ENCODE assay signal across 13 cellular contexts in genomic region chr17:81935709-81936084, GRCh38. TPM values are rescaled to one million over a fixed set of nuclear protein-coding genes. Genes with fewer than 3 reads are reported as not detected.
DNase-seq lines count a peak whose midpoint lies in the region; ATAC-seq and TF ChIP-seq lines count a peak whose summit lies in the region.
"Had no signal": no experiment of that assay in that cellular context is flagged by ENCODE, and none has a peak within 500 bp of the region (broad histone marks: within the 10 kb centered on the region; RNA-seq: fewer than 3 reads in every experiment).

No MANE protein-coding gene starts in this region.

- DNase-seq in MCF 10A (ENCODE audit: unreplicated experiment) (no peak), breast epithelium (ENCODE audit: low spot score in 2 of 2) (no peak), RWPE2 (ENCODE audit: low spot score) (no peak), fibroblast of the aortic adventitia (ENCODE audit: low read depth) (no peak), KG1 (lab: John Stamatoyannopoulos, UW) (no peak)
- no peak for DNase-seq in stimulated activated naive B cell treated with anti-CD40 and anti-IgM and Interleukin-4, amounts not matched to agents 10 μg/mL and 1 μg/mL and 100 μg/mL, for 72 hours
- DNase-seq: DMS153, dorsolateral prefrontal cortex, hypothalamus, SIG-M5 had no signal

- no peak overlapping the region for H3K4me3 ChIP-seq in breast epithelium
- peak overlapping the region; percentile 54 for H3K4me3 ChIP-seq in RWPE2 (ENCODE audit: severe bottlenecking)
- peak overlapping the region; percentile 56 for H3K4me3 ChIP-seq in fibroblast of the aortic adventitia (ENCODE audit: low read depth, low read length)

- CTCF ChIA-PET in MCF 10A (lab: Yijun Ruan, JAX), result interaction anchor here (0.8 to 1.0 kb wide), 2 partner anchors 19 to 24 kb away, joined by 4 to 5 read pairs; no protein-coding TSS in a partner anchor

- TF ChIP-seq CTCF in MCF 10A (IDR thresholded peaks at IDR 0.05; ENCODE audit: unreplicated experiment) (no peak), breast epithelium (IDR thresholded peaks at IDR 0.05) (no peak), RWPE2 (IDR thresholded peaks at IDR 0.05; ENCODE audit: poor library complexity, severe bottlenecking) (no peak), fibroblast of the aortic adventitia (IDR thresholded peaks at IDR 0.05; ENCODE audit: insufficient read depth, low read length) (no peak)

- ATAC-seq in RWPE2 (ENCODE audit: low read depth), result no peak
- no peak for ATAC-seq in stimulated activated naive B cell treated with anti-CD40 and anti-IgM and Interleukin-4, amounts not matched to agents 10 μg/mL and 1 μg/mL and 100 μg/mL, for 72 hours (replicated peaks)
- ATAC-seq in HG03439 (IDR thresholded peaks at IDR 0.05; ENCODE audit: unreplicated experiment), result no peak
- ATAC-seq in HG03442 (IDR thresholded peaks at IDR 0.05; ENCODE audit: unreplicated experiment), result no peak

- POLR2A ChIA-PET in MCF 10A (lab: Yijun Ruan, JAX), result interaction anchor here (0.6 kb wide), 3 partner anchors 43 to 212 kb away, joined by 3 read pairs; no protein-coding TSS in a partner anchor

- H3K27ac ChIP-seq in breast epithelium (no peak overlapping the region), RWPE2 (ENCODE audit: poor library complexity, severe bottlenecking) (no peak overlapping the region)
- H3K27ac ChIP-seq: dorsolateral prefrontal cortex had no signal

- H3K9me3 ChIP-seq in breast epithelium, result no peaks in the 10 kb centered on the region
- H3K9me3 ChIP-seq in RWPE2 (ENCODE audit: severe bottlenecking), result no peaks in the 10 kb centered on the region

- BruUV-seq in MCF 10A (replicated peaks; lab: Mats Ljungman, UMichigan), result no TSS peak

- peaks cover 7% of the 10 kb centered on the region for H3K36me3 Mint-ChIP-seq in MCF 10A (ENCODE audit: insufficient read depth, unreplicated experiment)
- peaks cover 22 to 34% of the 10 kb centered on the region in 2 donors for H3K36me3 Mint-ChIP-seq in stimulated activated naive B cell treated with anti-CD40 and anti-IgM and Interleukin-4, amounts not matched to agents 10 μg/mL and 1 μg/mL and 100 μg/mL, for 72 hours

- H3K4me3 Mint-ChIP-seq in MCF 10A (ENCODE audit: unreplicated experiment), result peak overlapping the region; percentile 75
- H3K4me3 Mint-ChIP-seq in stimulated activated naive B cell treated with anti-CD40 and anti-IgM and Interleukin-4, amounts not matched to agents 10 μg/mL and 1 μg/mL and 100 μg/mL, for 72 hours, result peak overlapping the region; percentile 65 to 87

- peaks cover 11% of the 10 kb centered on the region for H3K4me1 Mint-ChIP-seq in MCF 10A (ENCODE audit: insufficient read depth, unreplicated experiment)
- peaks cover 20 to 32% of the 10 kb centered on the region in 2 donors for H3K4me1 Mint-ChIP-seq in stimulated activated naive B cell treated with anti-CD40 and anti-IgM and Interleukin-4, amounts not matched to agents 10 μg/mL and 1 μg/mL and 100 μg/mL, for 72 hours

- H3K27ac Mint-ChIP-seq in MCF 10A (ENCODE audit: low read depth, unreplicated experiment), result no peak overlapping the region
- peak overlapping the region; percentile 31 for H3K27ac Mint-ChIP-seq in stimulated activated naive B cell treated with anti-CD40 and anti-IgM and Interleukin-4, amounts not matched to agents 10 μg/mL and 1 μg/mL and 100 μg/mL, for 72 hours

- H3K27me3 ChIP-seq in breast epithelium (no peaks in the 10 kb centered on the region), RWPE2 (ENCODE audit: insufficient read depth, poor library complexity, severe bottlenecking) (no peaks in the 10 kb centered on the region)
- H3K27me3 ChIP-seq: dorsolateral prefrontal cortex had no signal

- intact Hi-C loops in MCF 10A (cut with micrococcal nuclease) (no loop called here), breast epithelium (cut with DNase I; ENCODE audit: low total_unique reads) (no loop called here)

- no peaks in the 10 kb centered on the region for H3K27me3 Mint-ChIP-seq in MCF 10A (ENCODE audit: insufficient read depth, unreplicated experiment)
- peaks cover 6 to 11% of the 10 kb centered on the region in 2 donors for H3K27me3 Mint-ChIP-seq in stimulated activated naive B cell treated with anti-CD40 and anti-IgM and Interleukin-4, amounts not matched to agents 10 μg/mL and 1 μg/mL and 100 μg/mL, for 72 hours

- H3K4me1 ChIP-seq in breast epithelium (peaks cover 0 to 5% of the 10 kb centered on the region in 2 donors), RWPE2 (ENCODE audit: insufficient read depth, poor library complexity, severe bottlenecking) (no peaks in the 10 kb centered on the region)

- TF ChIP-seq POLR2A in breast epithelium (IDR thresholded peaks at IDR 0.05), result no peak

- H3K36me3 ChIP-seq in breast epithelium (no peaks in the 10 kb centered on the region), RWPE2 (ENCODE audit: low read depth) (peaks cover 24% of the 10 kb centered on the region)

- no peaks in the 10 kb centered on the region for H3K9me3 Mint-ChIP-seq in MCF 10A (ENCODE audit: unreplicated experiment)
- no peaks in the 10 kb centered on the region for H3K9me3 Mint-ChIP-seq in stimulated activated naive B cell treated with anti-CD40 and anti-IgM and Interleukin-4, amounts not matched to agents 10 μg/mL and 1 μg/mL and 100 μg/mL, for 72 hours

RNA-seq across cellular contexts. Expression of gene PYCR1, which starts 1.4 kb away (rescaled TPM):
- total RNA-seq in MCF 10A (2022), result 151 and 154 TPM in 2 replicates
- total RNA-seq in breast epithelium, result 10 to 100 TPM in 2 of 3 donors, 1 to 10 TPM in 1; 3.0 to 30.2 (median 15.5) TPM
- total RNA-seq in fibroblast of the aortic adventitia (ENCODE audit: low replicate concordance), result 16.9 and 91.0 TPM in 2 replicates

RNA-seq across cellular contexts. Expression of gene MAFG, which starts 8.2 kb away (rescaled TPM):
- total RNA-seq in MCF 10A (2022) (38.1 and 48.9 TPM in 2 replicates), breast epithelium (10 to 100 TPM; 12.3 to 15.2 (median 14.1) TPM), fibroblast of the aortic adventitia (ENCODE audit: low replicate concordance) (19.1 and 28.0 TPM in 2 replicates)

RNA-seq across cellular contexts. Expression of gene MYADML2, which starts 11.3 kb away (rescaled TPM):
- total RNA-seq in MCF 10A (2022) (not detected in 2 replicates), breast epithelium (not detected), fibroblast of the aortic adventitia (ENCODE audit: low replicate concordance) (not detected in 2 replicates)
- total RNA-seq: temporal lobe had no signal

RNA-seq across cellular contexts. Expression of gene SIRT7, which starts 17.7 kb away (rescaled TPM):
- total RNA-seq in MCF 10A (2022), result 36.6 and 44.8 TPM in 2 replicates
- 10 to 100 TPM; 20.6 to 27.2 (median 25.8) TPM for total RNA-seq in breast epithelium
- 12.7 and 18.1 TPM in 2 replicates for total RNA-seq in fibroblast of the aortic adventitia (ENCODE audit: low replicate concordance)

RNA-seq across cellular contexts. Expression of gene PCYT2, which starts 24.5 kb away (rescaled TPM):
- total RNA-seq in MCF 10A (2022), result 26.5 and 26.8 TPM in 2 replicates
- total RNA-seq in breast epithelium, result 10 to 100 TPM; 22.9 to 69.4 (median 35.9) TPM
- total RNA-seq in fibroblast of the aortic adventitia (ENCODE audit: low replicate concordance), result 20.3 and 36.7 TPM in 2 replicates

Comparison
In these comparisons a context has a peak if more than half of its experiments do, and no peak if none do; other contexts are left out.
1. H3K4me3 ChIP-seq: peak in RWPE2 (single experiment) and fibroblast of the aortic adventitia (single experiment); none in breast epithelium (0 of 3).